11 cellular contexts compared by ENCODE assay signal in genomic region chr1:94095744-94096469, GRCh38. TPM values are rescaled to one million over a fixed set of nuclear protein-coding genes. Genes with fewer than 3 reads are reported as not detected.
DNase-seq lines count a peak whose midpoint lies in the region; ATAC-seq and TF ChIP-seq lines count a peak whose summit lies in the region.
"Had no signal": no experiment of that assay in that cellular context is flagged by ENCODE, and none has a peak within 500 bp of the region (broad histone marks: within the 10 kb centered on the region; RNA-seq: fewer than 3 reads in every experiment).

No MANE protein-coding gene starts in this region.

- DNase-seq in esophagus muscularis mucosa (ENCODE audit: extremely low spot score) (no peak), mesothelial cell of epicardium (ENCODE audit: low spot score in 2 of 2, unreplicated experiment in 2 of 2) (no peak), testis (peak; percentile 48), DMS53 (lab: John Stamatoyannopoulos, UW) (no peak), DMS79 (lab: John Stamatoyannopoulos, UW) (no peak)
- DNase-seq in activated naive CD4-positive, alpha-beta T cell treated with anti-CD3 and anti-CD28 coated beads for 36 hours: no peak
- DNase-seq: activated T-cell treated with anti-CD3 and anti-CD28 coated beads, Interleukin-2, amount 50 U/mL, for 24 hours; DMS153; PC-9 had no signal

- H3K4me3 ChIP-seq in Loucy (ENCODE audit: low read length, poor library complexity, severe bottlenecking) (no peak overlapping the region), esophagus muscularis mucosa (peak overlapping the region in 2 of 4 donors; percentile 5 to 15), testis (no peak overlapping the region)
- H3K4me3 ChIP-seq: PC-9 had no signal

- intact Hi-C loops in esophagus muscularis mucosa (cut with DNase I): no loop called here
- intact Hi-C loops in testis (cut with DNase I; ENCODE audit: low total_unique reads): no loop called here
- intact Hi-C loops in activated naive CD4-positive, alpha-beta T cell treated with anti-CD3 and anti-CD28 coated beads for 36 hours (cut with micrococcal nuclease): no loop called here

- CTCF ChIA-PET in activated naive CD4-positive, alpha-beta T cell treated with anti-CD3 and anti-CD28 coated beads for 36 hours (lab: Charles Lee): no interaction called here

- no peaks in the 10 kb centered on the region for H3K36me3 Mint-ChIP-seq in mesothelial cell of epicardium
- no peaks in the 10 kb centered on the region for H3K36me3 Mint-ChIP-seq in activated naive CD4-positive, alpha-beta T cell treated with anti-CD3 and anti-CD28 coated beads for 36 hours (ENCODE audit: low read depth)

- no peak overlapping the region for H2AFZ ChIP-seq in Loucy (ENCODE audit: low read length)
- H2AFZ ChIP-seq: PC-9 had no signal

- H3F3A ChIP-seq in Loucy (ENCODE audit: low read depth): peaks cover 18% of the 10 kb centered on the region

- TF ChIP-seq EP300 in esophagus muscularis mucosa (IDR thresholded peaks at IDR 0.05): no peak

- no peaks in the 10 kb centered on the region for H3K27me3 Mint-ChIP-seq in mesothelial cell of epicardium (ENCODE audit: low read depth)
- peaks cover 5% of the 10 kb centered on the region for H3K27me3 Mint-ChIP-seq in activated naive CD4-positive, alpha-beta T cell treated with anti-CD3 and anti-CD28 coated beads for 36 hours (ENCODE audit: low read depth)

- peak overlapping the region; percentile 99 for H3K27ac Mint-ChIP-seq in mesothelial cell of epicardium
- H3K27ac Mint-ChIP-seq in activated naive CD4-positive, alpha-beta T cell treated with anti-CD3 and anti-CD28 coated beads for 36 hours: no peak overlapping the region
- H3K27ac Mint-ChIP-seq: activated T-cell treated with anti-CD3 and anti-CD28 coated beads, Interleukin-2, amount 50 U/mL, for 24 hours had no signal

- H3K9me2 ChIP-seq in Loucy (replicated peaks; ENCODE audit: low read depth, low read length): no peaks in the 10 kb centered on the region

- H3K4me3 Mint-ChIP-seq in mesothelial cell of epicardium: no peak overlapping the region
- H3K4me3 Mint-ChIP-seq in activated naive CD4-positive, alpha-beta T cell treated with anti-CD3 and anti-CD28 coated beads for 36 hours: no peak overlapping the region
- H3K4me3 Mint-ChIP-seq: activated T-cell treated with anti-CD3 and anti-CD28 coated beads, Interleukin-2, amount 50 U/mL, for 24 hours had no signal

- peaks cover 86% of the 10 kb centered on the region for H3K4me1 ChIP-seq in Loucy (ENCODE audit: insufficient read depth, low read length, poor library complexity, severe bottlenecking)
- H3K4me1 ChIP-seq in esophagus muscularis mucosa: peaks cover 36 to 61% (median 56%) of the 10 kb centered on the region in 4 donors
- peaks cover 32% of the 10 kb centered on the region for H3K4me1 ChIP-seq in testis

- H3K9ac ChIP-seq in Loucy (ENCODE audit: low read depth, low read length, poor library complexity, severe bottlenecking): peak overlapping the region; percentile 91

- no peaks in the 10 kb centered on the region for H3K36me3 ChIP-seq in Loucy (ENCODE audit: insufficient read depth, low read length)
- H3K36me3 ChIP-seq in esophagus muscularis mucosa: no peaks in the 10 kb centered on the region
- no peaks in the 10 kb centered on the region for H3K36me3 ChIP-seq in testis (ENCODE audit: low read depth, missing control alignments)

- H3K4me2 ChIP-seq in Loucy (ENCODE audit: low read depth, low read length, poor library complexity, severe bottlenecking): no peak overlapping the region
- H3K4me2 ChIP-seq: PC-9 had no signal

- H3K27ac ChIP-seq in esophagus muscularis mucosa (replicated peaks in 1 of 4): peak overlapping the region; percentile 66 to 77 (median 72)
- peak overlapping the region in 1 of 2 donors; percentile 57 for H3K27ac ChIP-seq in testis

- H3K27me3 ChIP-seq in Loucy (ENCODE audit: insufficient read depth, low read length, poor library complexity, severe bottlenecking) (no peaks in the 10 kb centered on the region), esophagus muscularis mucosa (no peaks in the 10 kb centered on the region), testis (no peaks in the 10 kb centered on the region)

- no peaks in the 10 kb centered on the region for H3K9me3 Mint-ChIP-seq in mesothelial cell of epicardium
- no peaks in the 10 kb centered on the region for H3K9me3 Mint-ChIP-seq in activated naive CD4-positive, alpha-beta T cell treated with anti-CD3 and anti-CD28 coated beads for 36 hours
- H3K9me3 Mint-ChIP-seq: activated T-cell treated with anti-CD3 and anti-CD28 coated beads, Interleukin-2, amount 50 U/mL, for 24 hours had no signal

- H3K79me2 ChIP-seq in Loucy (ENCODE audit: insufficient read depth, low read length): no peaks in the 10 kb centered on the region

- WGBS in esophagus muscularis mucosa: 63% methylated on average over 11 of the region's 14 CpGs
- WGBS in testis, 2 donors: 47 to 60% methylated on average over 11 to 14 of the region's 14 CpGs

- TF ChIP-seq CTCF in Loucy (conservative IDR thresholded peaks at IDR 0.05; ENCODE audit: low read length) (no peak), esophagus muscularis mucosa (IDR thresholded peaks at IDR 0.05) (no peak), mesothelial cell of epicardium (IDR thresholded peaks at IDR 0.05; ENCODE audit: unreplicated experiment) (no peak), testis (IDR thresholded peaks at IDR 0.05) (no peak)

- ATAC-seq in HG03342 (IDR thresholded peaks at IDR 0.05; ENCODE audit: unreplicated experiment): no peak

- no peaks in the 10 kb centered on the region for H3K9me3 ChIP-seq in Loucy (ENCODE audit: insufficient read depth, low read depth, low read length)
- no peaks in the 10 kb centered on the region for H3K9me3 ChIP-seq in esophagus muscularis mucosa
- H3K9me3 ChIP-seq in testis: no peaks in the 10 kb centered on the region

- H3K4me1 Mint-ChIP-seq in mesothelial cell of epicardium: peaks cover 97% of the 10 kb centered on the region
- H3K4me1 Mint-ChIP-seq in activated naive CD4-positive, alpha-beta T cell treated with anti-CD3 and anti-CD28 coated beads for 36 hours (ENCODE audit: low read depth): peaks cover 14% of the 10 kb centered on the region

- no peaks in the 10 kb centered on the region for H4K20me1 ChIP-seq in Loucy (ENCODE audit: insufficient read depth, low read length, poor library complexity, severe bottlenecking)

- TF ChIP-seq POLR2A in esophagus muscularis mucosa (IDR thresholded peaks at IDR 0.05; ENCODE audit: low read depth): no peak
- no peak for TF ChIP-seq POLR2A in testis (IDR thresholded peaks at IDR 0.05)

RNA-seq across cellular contexts. Expression of gene ABCA4, which starts 25.0 kb away (rescaled TPM):
- total RNA-seq in esophagus muscularis mucosa (1 to 10 TPM in 1 of 4 donors, under 1 TPM in 3; 0.19 to 1.7 (median 0.45) TPM), mesothelial cell of epicardium (12.7 to 14.5 TPM (median 14.4 TPM) in 3 replicates), testis (1 to 10 TPM; 1.6 to 1.8 TPM)
- 1.8 TPM for polyA plus RNA-seq in testis (ENCODE audit: insufficient read depth, low read depth, low replicate concordance)
- under 1 TPM; 0.10 to 0.14 TPM for total RNA-seq in activated naive CD4-positive, alpha-beta T cell treated with anti-CD3 and anti-CD28 coated beads for 36 hours
